ENCODE assay signal across 28 cellular contexts in genomic region chr5:52853573-52854163, GRCh38.
DNase-seq lines count a peak whose midpoint lies in the region; ATAC-seq and TF ChIP-seq lines count a peak whose summit lies in the region.
"Had no signal": no experiment of that assay in that cellular context is flagged by ENCODE, and none has a peak within 500 bp of the region (broad histone marks: within the 10 kb centered on the region; RNA-seq: fewer than 3 reads in every experiment).

No MANE protein-coding gene starts in this region.

- H3K36me3 Mint-ChIP-seq in chondrocyte (ENCODE audit: low read depth) (peaks cover 26% of the 10 kb centered on the region), mesothelial cell of epicardium (no peaks in the 10 kb centered on the region)
- H3K36me3 Mint-ChIP-seq: naive B cell; stimulated activated memory B cell treated with anti-CD40 and anti-IgM and Interleukin-4, amounts not matched to agents 10 μg/mL and 1 μg/mL and 100 μg/mL, for 72 hours had no signal

- peak overlapping the region; percentile 36 to 50 for H3K27ac ChIP-seq in thoracic aorta
- H3K27ac ChIP-seq in colonic mucosa = no peak overlapping the region
- H3K27ac ChIP-seq: breast epithelium, SJCRH30, thyroid gland had no signal

- H3K9ac ChIP-seq in colonic mucosa (ENCODE audit: low read depth in 2 of 2, low read length in 2 of 2) = no peak overlapping the region

- H3K4me3 Mint-ChIP-seq in chondrocyte (ENCODE audit: unreplicated experiment) = no peak overlapping the region
- H3K4me3 Mint-ChIP-seq in mesothelial cell of epicardium = no peak overlapping the region
- H3K4me3 Mint-ChIP-seq: activated CD4-positive, alpha-beta T cell treated with anti-CD3 and anti-CD28 coated beads for 36 hours; H9; naive B cell; stimulated activated memory B cell treated with anti-CD40 and anti-IgM and Interleukin-4, amounts not matched to agents 10 μg/mL and 1 μg/mL and 100 μg/mL, for 72 hours; T-helper 17 cell had no signal

- H3K9me3 Mint-ChIP-seq in chondrocyte (ENCODE audit: low read depth) (no peaks in the 10 kb centered on the region), mesothelial cell of epicardium (peaks cover 4% of the 10 kb centered on the region)
- H3K9me3 Mint-ChIP-seq: H9 had no signal

- TF ChIP-seq CTCF in chondrocyte (IDR thresholded peaks at IDR 0.05) (no peak), mesothelial cell of epicardium (IDR thresholded peaks at IDR 0.05; ENCODE audit: unreplicated experiment) (no peak), thoracic aorta (IDR thresholded peaks at IDR 0.05) (no peak), colonic mucosa (IDR thresholded peaks at IDR 0.05) (no peak)

- H3K4me1 Mint-ChIP-seq in chondrocyte (ENCODE audit: low read depth) (peaks cover 11% of the 10 kb centered on the region), mesothelial cell of epicardium (peaks cover 17% of the 10 kb centered on the region)
- H3K4me1 Mint-ChIP-seq: activated CD4-positive, alpha-beta T cell treated with anti-CD3 and anti-CD28 coated beads for 36 hours; naive B cell; stimulated activated memory B cell treated with anti-CD40 and anti-IgM and Interleukin-4, amounts not matched to agents 10 μg/mL and 1 μg/mL and 100 μg/mL, for 72 hours; T-helper 17 cell had no signal

- ATAC-seq in thoracic aorta (ENCODE audit: insufficient number of reproducible peaks, low FRiP score, low read depth) = no peak
- ATAC-seq: activated CD4-positive, alpha-beta T cell treated with anti-CD3 and anti-CD28 coated beads for 36 hours; stimulated activated memory B cell treated with anti-CD40 and anti-IgM and Interleukin-4, amounts not matched to agents 10 μg/mL and 1 μg/mL and 100 μg/mL, for 72 hours; T-helper 17 cell had no signal

- H3K27ac Mint-ChIP-seq in chondrocyte (ENCODE audit: unreplicated experiment) (peak overlapping the region; percentile 69), mesothelial cell of epicardium (peak overlapping the region; percentile 49)
- H3K27ac Mint-ChIP-seq: activated CD4-positive, alpha-beta T cell treated with anti-CD3 and anti-CD28 coated beads for 36 hours; H9; naive B cell; stimulated activated memory B cell treated with anti-CD40 and anti-IgM and Interleukin-4, amounts not matched to agents 10 μg/mL and 1 μg/mL and 100 μg/mL, for 72 hours; T-helper 17 cell had no signal

- H3K27me3 ChIP-seq in thoracic aorta (replicated peaks; ENCODE audit: insufficient read depth) (no peaks in the 10 kb centered on the region), colonic mucosa (no peaks in the 10 kb centered on the region)
- H3K27me3 ChIP-seq: breast epithelium, SJCRH30, thyroid gland had no signal

- intact Hi-C loops in colonic mucosa (cut with DNase I) = no loop called here
- intact Hi-C loops in head of caudate nucleus (cut with DNase I) = no loop called here

- no peaks in the 10 kb centered on the region for H3K36me3 ChIP-seq in thoracic aorta
- H3K36me3 ChIP-seq in colonic mucosa = no peaks in the 10 kb centered on the region
- H3K36me3 ChIP-seq: breast epithelium, SJCRH30, thyroid gland had no signal

- H3K27me3 Mint-ChIP-seq in chondrocyte (ENCODE audit: low read depth) = no peaks in the 10 kb centered on the region
- H3K27me3 Mint-ChIP-seq in mesothelial cell of epicardium (ENCODE audit: low read depth) = no peaks in the 10 kb centered on the region
- H3K27me3 Mint-ChIP-seq: activated CD4-positive, alpha-beta T cell treated with anti-CD3 and anti-CD28 coated beads for 36 hours; T-helper 17 cell had no signal

- H3K9me3 ChIP-seq in thoracic aorta (no peaks in the 10 kb centered on the region), colonic mucosa (no peaks in the 10 kb centered on the region)
- H3K9me3 ChIP-seq: breast epithelium, SJCRH30, thyroid gland had no signal

- H3K4me1 ChIP-seq in thoracic aorta (ENCODE audit: control insufficient read depth in 1 of 2, low read depth in 2 of 2) (peaks cover 17 to 30% of the 10 kb centered on the region in 2 donors), colonic mucosa (no peaks in the 10 kb centered on the region)
- H3K4me1 ChIP-seq: breast epithelium, SJCRH30 had no signal

- peak; percentile 61 for DNase-seq in GM04503 (ENCODE audit: low read depth)
- DNase-seq in chondrocyte (ENCODE audit: low spot score) = no peak
- no peak for DNase-seq in mesothelial cell of epicardium (ENCODE audit: low spot score in 2 of 2, unreplicated experiment in 2 of 2)
- DNase-seq in thoracic aorta (ENCODE audit: low spot score) = no peak
- no peak for DNase-seq in SW480 (ENCODE audit: low spot score)
- no peak for DNase-seq in colonic mucosa
- no peak for DNase-seq in activated CD4-positive, alpha-beta T cell treated with anti-CD3 and anti-CD28 coated beads, Interleukin-2, amount 50 U/mL, for 4 hours
- no peak for DNase-seq in head of caudate nucleus
- DNase-seq: activated CD4-positive, alpha-beta T cell treated with anti-CD3 and anti-CD28 coated beads for 36 hours; activated CD8-positive, alpha-beta memory T cell treated with anti-CD3 and anti-CD28 coated beads for 24 hours; activated T-cell treated with anti-CD3 and anti-CD28 coated beads, Interleukin-2, amount 50 U/mL, for 1 hour; amniotic stem cell; DMS79; H9; Kasumi-1; kidney glomerular epithelial cell; naive B cell; NCI-H1694; NCI-H2171; NCI-H524 treated with DMSO at 0.1 percent for 48 hours; occipital lobe; retina; SJCRH30; stimulated activated CD4-positive, alpha-beta T cell treated with anti-CD3 and anti-CD28 coated beads, Interleukin-4, amount 100 ng/mL, for 1 hour; T-helper 17 cell; thyroid gland had no signal

- H3K4me3 ChIP-seq in thoracic aorta (no peak overlapping the region), colonic mucosa (no peak overlapping the region)
- H3K4me3 ChIP-seq: breast epithelium, SJCRH30, thyroid gland had no signal
